Comparison of ENCODE assay signal across 9 cellular contexts in genomic region chr6:133240511-133241087, GRCh38. TPM values are rescaled to one million over a fixed set of nuclear protein-coding genes. Genes with fewer than 3 reads are reported as not detected.
A peak's percentile ranks its signal among the peaks of the same experiment; 100 is the strongest.
DNase-seq lines count a peak whose midpoint lies in the region; ATAC-seq and TF ChIP-seq lines count a peak whose summit lies in the region.
"Had no signal": no experiment of that assay in that cellular context is flagged by ENCODE, and none has a peak within 500 bp of the region (broad histone marks: within the 10 kb centered on the region; RNA-seq: fewer than 3 reads in every experiment).

No MANE protein-coding gene starts in this region.

- H3K4me3 Mint-ChIP-seq in activated CD4-positive, alpha-beta T cell treated with anti-CD3 and anti-CD28 coated beads, Interleukin-2, amount 10 ng/mL, durations not matched to agents 7 days and 5 days: no peak overlapping the region

- peaks cover 12% of the 10 kb centered on the region for H3K4me1 Mint-ChIP-seq in activated CD4-positive, alpha-beta T cell treated with anti-CD3 and anti-CD28 coated beads, Interleukin-2, amount 10 ng/mL, durations not matched to agents 7 days and 5 days

- H3K27ac Mint-ChIP-seq in activated CD4-positive, alpha-beta T cell treated with anti-CD3 and anti-CD28 coated beads, Interleukin-2, amount 10 ng/mL, durations not matched to agents 7 days and 5 days: no peak overlapping the region

- H3K27ac ChIP-seq in foreskin keratinocyte (no peak overlapping the region), ovary (no peak overlapping the region)

- H3K27me3 ChIP-seq in foreskin keratinocyte: peaks cover 87% of the 10 kb centered on the region
- no peaks in the 10 kb centered on the region for H3K27me3 ChIP-seq in ovary

- TF ChIP-seq CTCF in foreskin keratinocyte (conservative IDR thresholded peaks at IDR 0.05) (no peak), ovary (IDR thresholded peaks at IDR 0.05) (no peak)

- CTCF ChIA-PET in activated CD4-positive, alpha-beta T cell treated with anti-CD3 and anti-CD28 coated beads, Interleukin-2, amount 10 ng/mL, durations not matched to agents 7 days and 5 days (lab: Charles Lee): no interaction called here

- 17 to 34% (median 21%) methylated on average over 30 to 37 of the region's 37 CpGs for WGBS in ovary, 3 donors

- no peaks in the 10 kb centered on the region for H3K36me3 Mint-ChIP-seq in activated CD4-positive, alpha-beta T cell treated with anti-CD3 and anti-CD28 coated beads, Interleukin-2, amount 10 ng/mL, durations not matched to agents 7 days and 5 days (ENCODE audit: low read depth)

- peak; percentile 14 for ATAC-seq in foreskin keratinocyte
- ATAC-seq: Panc1 had no signal

- H3K4me3 ChIP-seq in ovary: peak overlapping the region; percentile 25

- H3K9me3 Mint-ChIP-seq in activated CD4-positive, alpha-beta T cell treated with anti-CD3 and anti-CD28 coated beads, Interleukin-2, amount 10 ng/mL, durations not matched to agents 7 days and 5 days: no peaks in the 10 kb centered on the region

- no peaks in the 10 kb centered on the region for H3K4me1 ChIP-seq in foreskin keratinocyte
- H3K4me1 ChIP-seq in ovary (ENCODE audit: insufficient read depth): peaks cover 8% of the 10 kb centered on the region

- TF ChIP-seq EP300 in ovary (IDR thresholded peaks at IDR 0.05): no peak

- intact Hi-C loops in ovary (cut with DNase I): no loop called here

- H3K27me3 Mint-ChIP-seq in activated CD4-positive, alpha-beta T cell treated with anti-CD3 and anti-CD28 coated beads, Interleukin-2, amount 10 ng/mL, durations not matched to agents 7 days and 5 days: peaks cover 51% of the 10 kb centered on the region

- peak; percentile 77 for DNase-seq in DMS53 (lab: John Stamatoyannopoulos, UW)
- peak; percentile 7 for DNase-seq in NCI-H226
- DNase-seq in foreskin keratinocyte: no peak
- DNase-seq in ovary: peak in 1 of 5 donors; percentile 12
- DNase-seq in COLO829 (ENCODE audit: low spot score): no peak
- DNase-seq in medulla oblongata (ENCODE audit: extremely low spot score): no peak
- no peak for DNase-seq in activated CD4-positive, alpha-beta T cell treated with anti-CD3 and anti-CD28 coated beads, Interleukin-2, amount 10 ng/mL, durations not matched to agents 7 days and 5 days
- no peak for DNase-seq in mucosa of gallbladder (ENCODE audit: low spot score)

- no peaks in the 10 kb centered on the region for H3K9me3 ChIP-seq in ovary

- no peak for TF ChIP-seq POLR2A in ovary (IDR thresholded peaks at IDR 0.05)

- POLR2A ChIA-PET in activated CD4-positive, alpha-beta T cell treated with anti-CD3 and anti-CD28 coated beads, Interleukin-2, amount 10 ng/mL, durations not matched to agents 7 days and 5 days (lab: Charles Lee): no interaction called here

- H3K36me3 ChIP-seq in ovary: no peaks in the 10 kb centered on the region

RNA-seq across cellular contexts. Expression of gene EYA4, which starts 0.6 kb away (rescaled TPM):
- total RNA-seq in foreskin keratinocyte (not detected in 2 replicates), ovary (10 to 100 TPM in 1 of 7 donors, 1 to 10 TPM in 4, under 1 TPM in 2; 0.12 to 17.8 (median 2.0) TPM), mucosa of gallbladder (0.17 TPM)
- polyA plus RNA-seq in foreskin keratinocyte (not detected in 2 replicates), ovary (1 to 10 TPM in 1 of 2 donors, under 1 TPM in 1; 0.08 to 2.5 TPM)
- total RNA-seq in activated CD4-positive, alpha-beta T cell treated with anti-CD3 and anti-CD28 coated beads, Interleukin-2, amount 10 ng/mL, durations not matched to agents 7 days and 5 days: not detected

Comparison
In these comparisons a context has a peak if more than half of its experiments do, and no peak if none do; other contexts are left out.
1. DNase-seq: peak in DMS53 (single experiment) and NCI-H226 (single experiment); none in foreskin keratinocyte (0 of 2), COLO829 (single experiment), medulla oblongata (single experiment), activated CD4-positive, alpha-beta T cell treated with anti-CD3 and anti-CD28 coated beads, Interleukin-2, amount 10 ng/mL, durations not matched to agents 7 days and 5 days (single experiment) and mucosa of gallbladder (single experiment).